ENCODE assay signal across 8 cellular contexts in genomic region chr11:95092549-95093324, GRCh38. TPM values are rescaled to one million over a fixed set of nuclear protein-coding genes. Genes with fewer than 3 reads are reported as not detected.
DNase-seq lines count a peak whose midpoint lies in the region; ATAC-seq, FAIRE-seq and TF ChIP-seq lines count a peak whose summit lies in the region.

No MANE protein-coding gene starts in this region.

- no peaks in the 10 kb centered on the region for H3K36me3 ChIP-seq in pancreas

- peaks cover 0 to 9% (median 0%) of the 10 kb centered on the region in 3 donors for H3K4me1 ChIP-seq in pancreas

- FAIRE-seq in GM19239 (lab: Jason Lieb, UNC) (peak; percentile 88), pancreas (lab: Jason Lieb, UNC) (no peak)

- H3K27ac ChIP-seq in pancreas = no peak overlapping the region

- H3K9me3 Mint-ChIP-seq in effector memory CD8-positive, alpha-beta T cell = no peaks in the 10 kb centered on the region

- H3K4me3 ChIP-seq in pancreas = no peak overlapping the region

- 58 to 60% methylated on average over 5 of the region's 5 CpGs for WGBS in pancreas, 2 donors

- no peaks in the 10 kb centered on the region for H3K9me3 ChIP-seq in pancreas

- in situ Hi-C loops in ACHN (cut with HindIII; ENCODE audit: low pct_ligation_motif_present, low pct_unique_long_range_greater_than_20kb, low sequenced_read_pairs) = no loop called here

- H3K36me3 Mint-ChIP-seq in effector memory CD8-positive, alpha-beta T cell (ENCODE audit: insufficient read depth) = peaks cover 8% of the 10 kb centered on the region

- ATAC-seq in effector memory CD8-positive, alpha-beta T cell (replicated peaks) = no peak
- no peak for ATAC-seq in pancreas
- no peak for ATAC-seq in HG02588 (IDR thresholded peaks at IDR 0.05; ENCODE audit: unreplicated experiment)

- H3K27ac Mint-ChIP-seq in effector memory CD8-positive, alpha-beta T cell = no peak overlapping the region

- no peaks in the 10 kb centered on the region for H3K27me3 ChIP-seq in pancreas

- DNase-seq in ACHN (peak; percentile 59), GM19239 (ENCODE audit: insufficient read length, low spot score) (no peak), SKM-1 treated with dmso at 0.1 percent for 144 hours (lab: John Stamatoyannopoulos, UW; ENCODE audit: unreplicated experiment) (peak; percentile 4), pancreas (no peak), A172 (ENCODE audit: low spot score) (no peak), NCI-H1105 treated with DMSO at 0.1 percent for 48 hours (lab: John Stamatoyannopoulos, UW) (no peak)
- DNase-seq in effector memory CD8-positive, alpha-beta T cell = peak in 2 of 3 experiments; percentile 4 to 10

- no peaks in the 10 kb centered on the region for H3K27me3 Mint-ChIP-seq in effector memory CD8-positive, alpha-beta T cell

- intact Hi-C loops in pancreas (cut with DNase I) = no loop called here

- H3K4me3 Mint-ChIP-seq in effector memory CD8-positive, alpha-beta T cell = peak overlapping the region in 1 of 2 donors; percentile 9

- peak in 3 of 4 donors; percentile 13 to 37 (median 24) for TF ChIP-seq CTCF in pancreas (IDR thresholded peaks at IDR 0.05)

- H3K4me1 Mint-ChIP-seq in effector memory CD8-positive, alpha-beta T cell (ENCODE audit: low read depth in 2 of 2) = peaks cover 35 to 53% of the 10 kb centered on the region in 2 donors

RNA-seq across cellular contexts. Expression of gene ENDOD1, which starts 3.1 kb away (rescaled TPM):
- total RNA-seq in pancreas = 1 to 10 TPM; 3.3 to 8.9 (median 5.1) TPM
- 1 to 10 TPM; 2.0 to 5.8 TPM for polyA plus RNA-seq in pancreas
- total RNA-seq in A172 (2014; rRNA removed; shearing (Covaris generic)) = 0.83 and 0.96 TPM in 2 replicates

RNA-seq across cellular contexts. Expression of gene SRSF8, which starts 26.0 kb away (rescaled TPM):
- total RNA-seq in pancreas = 10 to 100 TPM; 17.3 to 30.3 (median 25.0) TPM
- 10 to 100 TPM; 28.5 to 35.9 TPM for polyA plus RNA-seq in pancreas
- total RNA-seq in A172 (2014; rRNA removed; shearing (Covaris generic)) = 0.24 and 0.41 TPM in 2 replicates

RNA-seq across cellular contexts. Expression of gene KDM4F, which starts 43.5 kb away (rescaled TPM):
- total RNA-seq in pancreas = not detected
- polyA plus RNA-seq in pancreas = not detected
- total RNA-seq in A172 (2014; rRNA removed; shearing (Covaris generic)) = not detected in 2 replicates

Comparison
In these comparisons a context has a peak if more than half of its experiments do, and no peak if none do; other contexts are left out.
1. DNase-seq: peak in ACHN (single experiment), SKM-1 treated with dmso at 0.1 percent for 144 hours (single experiment) and effector memory CD8-positive, alpha-beta T cell (2 of 3); none in GM19239 (single experiment), pancreas (0 of 6), A172 (single experiment) and NCI-H1105 treated with DMSO at 0.1 percent for 48 hours (single experiment).
2. RNA of gene SRSF8, which starts 26.0 kb away (total RNA-seq): 17.3 to 30.3 TPM in pancreas; 0.24 to 0.41 TPM in A172; every median in the first group is over 10 times any median in the second.